9 cellular contexts compared by ENCODE assay signal in genomic region chr17:81991684-81992513, GRCh38. TPM values are rescaled to one million over a fixed set of nuclear protein-coding genes. Genes with fewer than 3 reads are reported as not detected.
DNase-seq lines count a peak whose midpoint lies in the region; ATAC-seq and TF ChIP-seq lines count a peak whose summit lies in the region.
"Had no signal": no experiment of that assay in that cellular context is flagged by ENCODE, and none has a peak within 500 bp of the region (broad histone marks: within the 10 kb centered on the region; RNA-seq: fewer than 3 reads in every experiment).

No MANE protein-coding gene starts in this region.

- 33 to 43% (median 37%) methylated on average over 21 to 41 of the region's 41 CpGs for WGBS in adrenal gland, 4 donors

- H3K36me3 ChIP-seq in adrenal gland (replicated peaks in 1 of 2) (no peaks in the 10 kb centered on the region), left ventricle myocardium inferior (peaks cover 10% of the 10 kb centered on the region)

- H3K4me3 ChIP-seq in adrenal gland: no peak overlapping the region
- peak overlapping the region; percentile 57 for H3K4me3 ChIP-seq in left ventricle myocardium inferior

- H3K4me1 Mint-ChIP-seq in HFFc6 (ENCODE audit: low read depth): peaks cover 21% of the 10 kb centered on the region

- H3K36me3 Mint-ChIP-seq in HFFc6 (ENCODE audit: low read depth): peaks cover 16% of the 10 kb centered on the region

- DNase-seq in HFFc6 (peak; percentile 71), adrenal gland (peak; percentile 67 to 93 (median 91)), left ventricle myocardium inferior (peak; percentile 79), sciatic nerve (ENCODE audit: low spot score) (peak; percentile 78), SKM-1 (lab: John Stamatoyannopoulos, UW; ENCODE audit: unreplicated experiment) (no peak)
- DNase-seq in activated CD8-positive, alpha-beta memory T cell treated with anti-CD3 and anti-CD28 coated beads, Interleukin-2, amount 50 U/mL, for 4 hours: no peak

- peaks cover under 1% of the 10 kb centered on the region; the same call in 1 of the 2 replicates for H3K27me3 Mint-ChIP-seq in HFFc6 (ENCODE audit: insufficient read depth)

- peak overlapping the region; percentile 18 for H3K27ac Mint-ChIP-seq in HFFc6

- ATAC-seq in sciatic nerve (peak; percentile 59), HG03045 (IDR thresholded peaks at IDR 0.05; ENCODE audit: unreplicated experiment) (no peak), HG03342 (IDR thresholded peaks at IDR 0.05; ENCODE audit: unreplicated experiment) (no peak)

- peak in 1 of 2 donors; percentile 52 for TF ChIP-seq POLR2A in adrenal gland (IDR thresholded peaks at IDR 0.05)

- no peaks in the 10 kb centered on the region for H3K9me3 ChIP-seq in adrenal gland (replicated peaks in 1 of 3)
- no peaks in the 10 kb centered on the region for H3K9me3 ChIP-seq in left ventricle myocardium inferior (replicated peaks)

- H3K4me3 Mint-ChIP-seq in HFFc6: peak overlapping the region; percentile 62

- no peaks in the 10 kb centered on the region for H3K9me3 Mint-ChIP-seq in HFFc6

- H3K4me1 ChIP-seq in adrenal gland (replicated peaks in 1 of 2) (peaks cover 8 to 19% of the 10 kb centered on the region in 2 donors), left ventricle myocardium inferior (peaks cover 25% of the 10 kb centered on the region)

- H3K27me3 ChIP-seq in adrenal gland: no peaks in the 10 kb centered on the region
- no peaks in the 10 kb centered on the region for H3K27me3 ChIP-seq in left ventricle myocardium inferior (ENCODE audit: low read depth)

- TF ChIP-seq CTCF in HFFc6 (IDR thresholded peaks at IDR 0.05) (no peak), adrenal gland (IDR thresholded peaks at IDR 0.05) (no peak), left ventricle myocardium inferior (IDR thresholded peaks at IDR 0.05; ENCODE audit: borderline replicate concordance) (no peak)

- intact Hi-C loops in adrenal gland (cut with DNase I) (no loop called here), left ventricle myocardium inferior (cut with micrococcal nuclease) (no loop called here), sciatic nerve (cut with DNase I) (no loop called here)

- peak overlapping the region in 4 of 5 donors; percentile 5 to 83 (median 61) for H3K27ac ChIP-seq in adrenal gland
- H3K27ac ChIP-seq in left ventricle myocardium inferior (replicated peaks): peak overlapping the region; percentile 92
- H3K27ac ChIP-seq: HL-60 had no signal

RNA-seq across cellular contexts. Expression of gene ASPSCR1, which starts 14.5 kb away (rescaled TPM):
- 10 to 100 TPM; 26.6 to 36.8 (median 34.7) TPM for total RNA-seq in HFFc6 (2021; fragmentation: NEBNext Ultra II Directional; extraction: Animal tissue kit (Norgen Biotek cat#: 25700))
- total RNA-seq in adrenal gland (10 to 100 TPM; 19.9 to 45.9 (median 26.5) TPM), left ventricle myocardium inferior (27.5 TPM), sciatic nerve (32.5 TPM)
- 100 to 1,000 TPM in 1 of 3 donors, 10 to 100 TPM in 2; 10.2 to 177 (median 96.5) TPM for polyA plus RNA-seq in adrenal gland

RNA-seq across cellular contexts. Expression of gene CENPX, which starts 30.8 kb away (rescaled TPM):
- 10 to 100 TPM; 60.6 to 83.9 (median 73.3) TPM for total RNA-seq in HFFc6 (2021; fragmentation: NEBNext Ultra II Directional; extraction: Animal tissue kit (Norgen Biotek cat#: 25700))
- total RNA-seq in adrenal gland (10 to 100 TPM; 24.3 to 75.9 (median 41.0) TPM), left ventricle myocardium inferior (26.3 TPM), sciatic nerve (33.6 TPM)
- 10 to 100 TPM; 11.2 to 70.9 (median 58.3) TPM for polyA plus RNA-seq in adrenal gland

RNA-seq across cellular contexts. Expression of gene NOTUM, which starts 30.9 kb away (rescaled TPM):
- total RNA-seq in HFFc6 (2021; fragmentation: NEBNext Ultra II Directional; extraction: Animal tissue kit (Norgen Biotek cat#: 25700)): under 1 TPM in 2 of 6 experiments, not detected in 4; 0.10 to 0.14 TPM
- total RNA-seq in adrenal gland (1 to 10 TPM in 2 of 8 donors, under 1 TPM in 4, not detected in 2; 0.11 to 9.7 (median 0.82) TPM), left ventricle myocardium inferior (not detected), sciatic nerve (not detected)
- polyA plus RNA-seq in adrenal gland: under 1 TPM in 2 of 3 donors, not detected in 1; 0.07 to 0.40 TPM

RNA-seq across cellular contexts. Expression of gene LRRC45, which starts 31.2 kb away (rescaled TPM):
- total RNA-seq in HFFc6 (2021; fragmentation: NEBNext Ultra II Directional; extraction: Animal tissue kit (Norgen Biotek cat#: 25700)): 10 to 100 TPM in 3 of 6 experiments, 1 to 10 TPM in 3; 6.8 to 10.5 (median 10.0) TPM
- 10 to 100 TPM in 6 of 8 donors, 1 to 10 TPM in 2; 3.0 to 24.2 (median 12.6) TPM for total RNA-seq in adrenal gland
- polyA plus RNA-seq in adrenal gland: 10 to 100 TPM in 2 of 3 donors, 1 to 10 TPM in 1; 1.2 to 24.5 (median 15.4) TPM
- total RNA-seq in left ventricle myocardium inferior: 4.3 TPM
- 8.6 TPM for total RNA-seq in sciatic nerve

RNA-seq across cellular contexts. Expression of gene RAC3, which starts 39.6 kb away (rescaled TPM):
- 1 to 10 TPM; 4.3 to 8.5 (median 5.6) TPM for total RNA-seq in HFFc6 (2021; fragmentation: NEBNext Ultra II Directional; extraction: Animal tissue kit (Norgen Biotek cat#: 25700))
- total RNA-seq in adrenal gland: 10 to 100 TPM in 1 of 8 donors, 1 to 10 TPM in 7; 3.0 to 13.5 (median 4.4) TPM
- 10 to 100 TPM in 1 of 3 donors, 1 to 10 TPM in 2; 1.6 to 10.5 (median 9.0) TPM for polyA plus RNA-seq in adrenal gland
- total RNA-seq in left ventricle myocardium inferior: 0.82 TPM
- 4.0 TPM for total RNA-seq in sciatic nerve

Comparison
In these comparisons a context has a peak if more than half of its experiments do, and no peak if none do; other contexts are left out.
1. DNase-seq: peak in HFFc6 (single experiment), adrenal gland (7 of 7), left ventricle myocardium inferior (single experiment) and sciatic nerve (single experiment); none in SKM-1 (single experiment) and activated CD8-positive, alpha-beta memory T cell treated with anti-CD3 and anti-CD28 coated beads, Interleukin-2, amount 50 U/mL, for 4 hours (single experiment).